8 cellular contexts compared by ENCODE assay signal in genomic region chr1:200258447-200259375, GRCh38.
A peak's percentile ranks its signal among the peaks of the same experiment; 100 is the strongest.
DNase-seq lines count a peak whose midpoint lies in the region; ATAC-seq and TF ChIP-seq lines count a peak whose summit lies in the region.

No MANE protein-coding gene starts in this region.

- POLR2A ChIA-PET in activated CD8-positive, alpha-beta T cell treated with anti-CD3 and anti-CD28 coated beads for 36 hours (lab: Charles Lee): no interaction called here

- H3K9me3 Mint-ChIP-seq in activated CD8-positive, alpha-beta T cell treated with anti-CD3 and anti-CD28 coated beads for 36 hours: no peaks in the 10 kb centered on the region

- CTCF ChIA-PET in activated CD8-positive, alpha-beta T cell treated with anti-CD3 and anti-CD28 coated beads for 36 hours (lab: Charles Lee): interaction anchor here (0.9 to 1.6 kb wide), 9 partner anchors 12 to 233 kb away, joined by 3 to 6 read pairs (median 3); no protein-coding TSS in a partner anchor

- ATAC-seq in activated CD8-positive, alpha-beta T cell treated with anti-CD3 and anti-CD28 coated beads for 36 hours: peak; percentile 31

- H3K27me3 Mint-ChIP-seq in activated CD8-positive, alpha-beta T cell treated with anti-CD3 and anti-CD28 coated beads for 36 hours: peaks cover 11% of the 10 kb centered on the region

- no peaks in the 10 kb centered on the region for H3K36me3 Mint-ChIP-seq in activated CD8-positive, alpha-beta T cell treated with anti-CD3 and anti-CD28 coated beads for 36 hours (ENCODE audit: low read depth)

- no peak overlapping the region for H3K27ac Mint-ChIP-seq in activated CD8-positive, alpha-beta T cell treated with anti-CD3 and anti-CD28 coated beads for 36 hours

- peak; percentile 63; the same call in 1 of the 2 replicates for TF ChIP-seq CTCF in GM12874 (IDR thresholded peaks at IDR 0.05; ENCODE audit: insufficient read depth, low read depth, low read length)
- peak; percentile 53 for TF ChIP-seq CTCF in activated CD8-positive, alpha-beta T cell treated with anti-CD3 and anti-CD28 coated beads for 36 hours (IDR thresholded peaks at IDR 0.05)

- intact Hi-C loops in activated CD8-positive, alpha-beta T cell treated with anti-CD3 and anti-CD28 coated beads for 36 hours (cut with micrococcal nuclease): no loop called here

- H3K4me1 Mint-ChIP-seq in activated CD8-positive, alpha-beta T cell treated with anti-CD3 and anti-CD28 coated beads for 36 hours (ENCODE audit: low read depth): peaks cover 21% of the 10 kb centered on the region

- in situ Hi-C loops in ACHN (cut with HindIII; ENCODE audit: low pct_ligation_motif_present, low pct_unique_long_range_greater_than_20kb, low sequenced_read_pairs): no loop called here

- H3K4me3 Mint-ChIP-seq in activated CD8-positive, alpha-beta T cell treated with anti-CD3 and anti-CD28 coated beads for 36 hours: no peak overlapping the region

- DNase-seq in ACHN (peak; percentile 38), HT1080 (ENCODE audit: low read depth) (peak; percentile 18), lung microvascular endothelial cell (ENCODE audit: low read depth in 2 of 2) (peak; percentile 28 to 59), HPDE6-E6E7 (ENCODE audit: extremely low spot score) (no peak), cerebellar nuclear complex (lab: John Stamatoyannopoulos, UW) (no peak)
- DNase-seq in activated CD8-positive, alpha-beta T cell treated with anti-CD3 and anti-CD28 coated beads for 36 hours: peak; percentile 10
- no peak for DNase-seq in activated naive CD4-positive, alpha-beta T cell (lab: John Stamatoyannopoulos, UW)

Comparison
In these comparisons a context has a peak if more than half of its experiments do, and no peak if none do; other contexts are left out.
1. DNase-seq: peak in ACHN (single experiment), HT1080 (single experiment), activated CD8-positive, alpha-beta T cell treated with anti-CD3 and anti-CD28 coated beads for 36 hours (single experiment) and lung microvascular endothelial cell (2 of 2); none in HPDE6-E6E7 (single experiment), activated naive CD4-positive, alpha-beta T cell (0 of 4) and cerebellar nuclear complex (0 of 2).